Comparison of ENCODE assay signal across 15 cellular contexts in genomic region chr5:68345166-68345565, GRCh38.
DNase-seq lines count a peak whose midpoint lies in the region; ATAC-seq and TF ChIP-seq lines count a peak whose summit lies in the region.
"Had no signal": no experiment of that assay in that cellular context is flagged by ENCODE, and none has a peak within 500 bp of the region (broad histone marks: within the 10 kb centered on the region; RNA-seq: fewer than 3 reads in every experiment).

No MANE protein-coding gene starts in this region.

- H3K9me3 Mint-ChIP-seq in Calu3 (ENCODE audit: low read depth, unreplicated experiment) = peaks cover 11% of the 10 kb centered on the region
- H3K9me3 Mint-ChIP-seq in brain = peaks cover 0 to 14% (median 9%) of the 10 kb centered on the region in 5 experiments
- peaks cover 0 to 2% of the 10 kb centered on the region in 2 donors for H3K9me3 Mint-ChIP-seq in natural killer cell

- ATAC-seq in HG02610 (IDR thresholded peaks at IDR 0.05; ENCODE audit: unreplicated experiment) (peak; percentile 3), natural killer cell (no peak), HG02588 (IDR thresholded peaks at IDR 0.05; ENCODE audit: unreplicated experiment) (no peak), HG03457 (IDR thresholded peaks at IDR 0.05; ENCODE audit: unreplicated experiment) (no peak)
- ATAC-seq: stimulated activated memory B cell treated with anti-CD40 and anti-IgM and Interleukin-4, amounts not matched to agents 10 μg/mL and 1 μg/mL and 100 μg/mL, for 72 hours had no signal

- H3K27me3 Mint-ChIP-seq in Calu3 (ENCODE audit: unreplicated experiment) (no peaks in the 10 kb centered on the region), brain (no peaks in the 10 kb centered on the region), natural killer cell (ENCODE audit: low read depth in 2 of 2) (no peaks in the 10 kb centered on the region)
- H3K27me3 Mint-ChIP-seq: activated naive CD8-positive, alpha-beta T cell treated with anti-CD3 and anti-CD28 coated beads, Interleukin-2, amount 50 U/mL, for 24 hours had no signal

- TF ChIP-seq CTCF in Calu3 (IDR thresholded peaks at IDR 0.05; ENCODE audit: unreplicated experiment) (no peak), brain (conservative IDR thresholded peaks at IDR 0.05) (no peak), natural killer cell (IDR thresholded peaks at IDR 0.05) (no peak), OCI-LY7 (conservative IDR thresholded peaks at IDR 0.05; ENCODE audit: low read length) (no peak)

- BruUV-seq in Calu3 (replicated peaks; lab: Mats Ljungman, UMichigan) (no TSS peak), OCI-LY7 (replicated peaks; lab: Mats Ljungman, UMichigan) (no TSS peak)

- H3K79me2 ChIP-seq in OCI-LY7 (ENCODE audit: insufficient read depth, low read depth, low read length) = no peaks in the 10 kb centered on the region

- H3K36me3 Mint-ChIP-seq in Calu3 (ENCODE audit: insufficient read depth, unreplicated experiment) (no peaks in the 10 kb centered on the region), brain (no peaks in the 10 kb centered on the region), natural killer cell (no peaks in the 10 kb centered on the region)
- H3K36me3 Mint-ChIP-seq: stimulated activated memory B cell treated with anti-CD40 and anti-IgM and Interleukin-4, amounts not matched to agents 10 μg/mL and 1 μg/mL and 100 μg/mL, for 72 hours had no signal

- H3K4me1 Mint-ChIP-seq in Calu3 (ENCODE audit: low read depth, unreplicated experiment) (peaks cover 16% of the 10 kb centered on the region), brain (peaks cover 21% of the 10 kb centered on the region), natural killer cell (peaks cover 31 to 36% of the 10 kb centered on the region in 2 donors)

- no peak for DNase-seq in Calu3
- DNase-seq in natural killer cell = no peak
- DNase-seq in activated CD4-positive, alpha-beta T cell treated with anti-CD3 and anti-CD28 coated beads, Interleukin-2, amount 50 U/mL, for 1 hour = no peak
- DNase-seq in OCI-LY7 (ENCODE audit: low spot score) = no peak
- DNase-seq: activated naive CD8-positive, alpha-beta T cell treated with anti-CD3 and anti-CD28 coated beads, Interleukin-2, amount 50 U/mL, for 24 hours; activated T-cell treated with anti-CD3 and anti-CD28 coated beads, Interleukin-2, amount 50 U/mL, for 48 hours; central memory CD4-positive, alpha-beta T cell; effector memory CD4-positive, alpha-beta T cell; psoas muscle had no signal

- no peaks in the 10 kb centered on the region for H3K36me3 ChIP-seq in OCI-LY7 (ENCODE audit: insufficient read depth, low read length)

- POLR2A ChIA-PET in OCI-LY7 (lab: Charles Lee) = no interaction called here

- CTCF ChIA-PET in Calu3 (lab: Charles Lee) (interaction anchor here (0.6 kb wide), 1 partner anchor 959 kb away, joined by 3 read pairs; no protein-coding TSS in a partner anchor), OCI-LY7 (lab: Charles Lee; ENCODE audit: unreplicated experiment) (no interaction called here)

- H3K4me3 Mint-ChIP-seq in Calu3 (ENCODE audit: low read depth, unreplicated experiment) (no peak overlapping the region), brain (no peak overlapping the region), natural killer cell (no peak overlapping the region)
- H3K4me3 Mint-ChIP-seq: activated naive CD8-positive, alpha-beta T cell treated with anti-CD3 and anti-CD28 coated beads, Interleukin-2, amount 50 U/mL, for 24 hours; stimulated activated memory B cell treated with anti-CD40 and anti-IgM and Interleukin-4, amounts not matched to agents 10 μg/mL and 1 μg/mL and 100 μg/mL, for 72 hours had no signal

- H4K20me1 ChIP-seq in OCI-LY7 (ENCODE audit: insufficient read depth, low read length) = no peaks in the 10 kb centered on the region

- no peaks in the 10 kb centered on the region for H3K4me1 ChIP-seq in OCI-LY7 (ENCODE audit: insufficient read depth, low read length, poor library complexity, severe bottlenecking)

- H3K27ac Mint-ChIP-seq in Calu3 (ENCODE audit: unreplicated experiment) = peak overlapping the region; percentile 5
- H3K27ac Mint-ChIP-seq in brain = peak overlapping the region in 4 of 5 experiments; percentile 9 to 79 (median 56)
- H3K27ac Mint-ChIP-seq in natural killer cell = peak overlapping the region; percentile 78 to 79
- H3K27ac Mint-ChIP-seq: activated naive CD8-positive, alpha-beta T cell treated with anti-CD3 and anti-CD28 coated beads, Interleukin-2, amount 50 U/mL, for 24 hours; stimulated activated memory B cell treated with anti-CD40 and anti-IgM and Interleukin-4, amounts not matched to agents 10 μg/mL and 1 μg/mL and 100 μg/mL, for 72 hours had no signal

- H2AFZ ChIP-seq in OCI-LY7 (ENCODE audit: low read length) = no peak overlapping the region

- H3K27ac ChIP-seq in OCI-LY7 (ENCODE audit: low read depth, low read length, poor library complexity, severe bottlenecking) = no peak overlapping the region
- H3K27ac ChIP-seq: psoas muscle, SK-N-MC had no signal

- H3K9me2 ChIP-seq in OCI-LY7 (ENCODE audit: insufficient read depth, low read length) = no peaks in the 10 kb centered on the region

- H3K4me2 ChIP-seq in OCI-LY7 (ENCODE audit: low read length) = no peak overlapping the region

- H3K9me3 ChIP-seq in OCI-LY7 (ENCODE audit: low read length) = no peaks in the 10 kb centered on the region
- H3K9me3 ChIP-seq: psoas muscle had no signal

- intact Hi-C loops in Calu3 (cut with micrococcal nuclease; ENCODE audit: unreplicated experiment) = no loop called here
- intact Hi-C loops in natural killer cell (cut with micrococcal nuclease) = loop anchor here (2.0 to 10.0 kb wide), 3 partner anchors 37 to 90 kb away; no protein-coding TSS in a partner anchor
- intact Hi-C loops in OCI-LY7 (cut with micrococcal nuclease; ENCODE audit: unreplicated experiment) = no loop called here

- no peak overlapping the region for H3K4me3 ChIP-seq in OCI-LY7 (ENCODE audit: low read depth, low read length, poor library complexity, severe bottlenecking)
- H3K4me3 ChIP-seq: psoas muscle, SK-N-MC had no signal

Comparison
In these comparisons a context has a peak if more than half of its experiments do, and no peak if none do; other contexts are left out.
1. H3K27ac Mint-ChIP-seq: peak in every context shown above with its lines; median percentile 78 in natural killer cell; 56 in brain; 5 in Calu3.